In the genomic region with DNA sequence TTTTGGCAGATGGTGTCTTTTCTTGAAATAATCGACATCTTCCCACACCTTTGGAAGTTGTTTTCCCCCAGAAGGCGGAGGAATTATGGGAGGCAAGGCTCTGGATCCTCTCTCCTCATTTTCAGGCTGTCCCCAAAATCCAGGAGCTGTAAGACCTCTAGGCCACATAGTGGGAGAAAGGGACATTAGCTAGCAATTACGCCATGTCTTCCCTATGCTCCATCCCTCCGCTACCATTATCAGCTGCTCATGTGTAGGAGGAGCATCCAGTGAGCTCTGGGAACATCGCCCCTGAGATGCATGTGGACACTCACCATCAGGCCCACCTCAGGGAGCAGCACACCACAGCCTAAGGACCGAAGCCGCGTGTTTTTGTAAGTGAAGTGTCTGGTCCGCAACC, we compare ENCODE assay signal across 28 cellular contexts.
"Had no signal": no experiment of that assay in that cellular context is flagged by ENCODE, and none has a peak within 500 bp of the region (broad histone marks: within the 10 kb centered on the region; RNA-seq: fewer than 3 reads in every experiment).

No MANE protein-coding gene starts in this region.

- FAIRE-seq: endometrium, endothelial cell of umbilical vein, frontal cortex had no signal

- H3K9me3 ChIP-seq: ascending aorta, breast epithelium, colonic mucosa had no signal

- H3K27ac ChIP-seq: ascending aorta, breast epithelium, cardiac muscle cell, colonic mucosa, epithelial cell of prostate had no signal

- ATAC-seq: activated naive CD4-positive, alpha-beta T cell treated with anti-CD3 and anti-CD28 coated beads, Interleukin-2, amount 50 U/mL, for 72 hours; activated T-cell treated with anti-CD3 and anti-CD28 coated beads, Interleukin-2, amount 50 U/mL, for 72 hours; WTC11 had no signal

- H3K4me1 ChIP-seq: ascending aorta, breast epithelium, colonic mucosa had no signal

- H3K4me3 ChIP-seq: ascending aorta, breast epithelium, cardiac muscle cell, colonic mucosa had no signal

- H3K4me3 Mint-ChIP-seq: activated CD4-positive, alpha-beta memory T cell treated with anti-CD3 and anti-CD28 coated beads for 36 hours; activated naive CD4-positive, alpha-beta T cell treated with anti-CD3 and anti-CD28 coated beads, Interleukin-2, amount 10 ng/mL, durations not matched to agents 7 days and 5 days; activated naive CD8-positive, alpha-beta T cell treated with anti-CD3 and anti-CD28 coated beads, Interleukin-2, amount 10 ng/mL, durations not matched to agents 7 days and 5 days; activated T-cell treated with anti-CD3 and anti-CD28 coated beads, Interleukin-2, amount 50 U/mL, for 24 hours; activated T-cell treated with anti-CD3 and anti-CD28 coated beads, Interleukin-2, amount 50 U/mL, for 72 hours; brain; WTC11 had no signal

- H3K27ac Mint-ChIP-seq: activated CD4-positive, alpha-beta memory T cell treated with anti-CD3 and anti-CD28 coated beads for 36 hours; activated naive CD4-positive, alpha-beta T cell treated with anti-CD3 and anti-CD28 coated beads, Interleukin-2, amount 10 ng/mL, durations not matched to agents 7 days and 5 days; activated naive CD4-positive, alpha-beta T cell treated with anti-CD3 and anti-CD28 coated beads, Interleukin-2, amount 50 U/mL, for 72 hours; activated naive CD8-positive, alpha-beta T cell treated with anti-CD3 and anti-CD28 coated beads, Interleukin-2, amount 10 ng/mL, durations not matched to agents 7 days and 5 days; activated T-cell treated with anti-CD3 and anti-CD28 coated beads, Interleukin-2, amount 50 U/mL, for 24 hours; activated T-cell treated with anti-CD3 and anti-CD28 coated beads, Interleukin-2, amount 50 U/mL, for 72 hours; brain; WTC11 had no signal

- H3K36me3 Mint-ChIP-seq: activated CD4-positive, alpha-beta memory T cell treated with anti-CD3 and anti-CD28 coated beads for 36 hours; activated naive CD4-positive, alpha-beta T cell treated with anti-CD3 and anti-CD28 coated beads, Interleukin-2, amount 10 ng/mL, durations not matched to agents 7 days and 5 days; activated naive CD4-positive, alpha-beta T cell treated with anti-CD3 and anti-CD28 coated beads, Interleukin-2, amount 50 U/mL, for 72 hours; activated naive CD8-positive, alpha-beta T cell treated with anti-CD3 and anti-CD28 coated beads, Interleukin-2, amount 10 ng/mL, durations not matched to agents 7 days and 5 days; brain; WTC11 had no signal

- H3K4me1 Mint-ChIP-seq: activated naive CD4-positive, alpha-beta T cell treated with anti-CD3 and anti-CD28 coated beads, Interleukin-2, amount 10 ng/mL, durations not matched to agents 7 days and 5 days; activated naive CD8-positive, alpha-beta T cell treated with anti-CD3 and anti-CD28 coated beads, Interleukin-2, amount 10 ng/mL, durations not matched to agents 7 days and 5 days had no signal

- H3K36me3 ChIP-seq: ascending aorta, breast epithelium, cardiac muscle cell, colonic mucosa had no signal

- H3K27me3 Mint-ChIP-seq: activated naive CD4-positive, alpha-beta T cell treated with anti-CD3 and anti-CD28 coated beads, Interleukin-2, amount 10 ng/mL, durations not matched to agents 7 days and 5 days had no signal

- DNase-seq: activated CD4-positive, alpha-beta memory T cell treated with anti-CD3 and anti-CD28 coated beads for 36 hours; activated CD4-positive, alpha-beta T cell treated with anti-CD3 and anti-CD28 coated beads for 1 hour; activated CD4-positive, alpha-beta T cell treated with anti-CD3 and anti-CD28 coated beads for 48 hours; activated CD8-positive, alpha-beta memory T cell treated with anti-CD3 and anti-CD28 coated beads, Interleukin-2, amount 50 U/mL, for 48 hours; activated gamma-delta T cell; activated naive CD4-positive, alpha-beta T cell; activated naive CD4-positive, alpha-beta T cell treated with anti-CD3 and anti-CD28 coated beads, Interleukin-2, amount 10 ng/mL, durations not matched to agents 7 days and 5 days; activated naive CD8-positive, alpha-beta T cell treated with anti-CD3 and anti-CD28 coated beads, Interleukin-2, amount 10 ng/mL, durations not matched to agents 7 days and 5 days; activated T-cell treated with anti-CD3 and anti-CD28 coated beads for 4 hours; activated T-cell treated with anti-CD3 and anti-CD28 coated beads, Interleukin-2, amount 50 U/mL, for 24 hours; activated T-cell treated with anti-CD3 and anti-CD28 coated beads, Interleukin-2, amount 50 U/mL, for 72 hours; central memory CD4-positive, alpha-beta T cell; cerebellar nuclear complex; colonic mucosa; effector CD8-positive, alpha-beta T cell; foreskin fibroblast; head of caudate nucleus; T-helper 2 cell had no signal

- H3K9me3 Mint-ChIP-seq: activated CD4-positive, alpha-beta memory T cell treated with anti-CD3 and anti-CD28 coated beads for 36 hours; activated naive CD4-positive, alpha-beta T cell treated with anti-CD3 and anti-CD28 coated beads, Interleukin-2, amount 10 ng/mL, durations not matched to agents 7 days and 5 days; activated naive CD4-positive, alpha-beta T cell treated with anti-CD3 and anti-CD28 coated beads, Interleukin-2, amount 50 U/mL, for 72 hours; activated naive CD8-positive, alpha-beta T cell treated with anti-CD3 and anti-CD28 coated beads, Interleukin-2, amount 10 ng/mL, durations not matched to agents 7 days and 5 days; activated T-cell treated with anti-CD3 and anti-CD28 coated beads, Interleukin-2, amount 50 U/mL, for 24 hours; brain; WTC11 had no signal

- H3K27me3 ChIP-seq: ascending aorta, colonic mucosa had no signal
